ENCODE assay signal across 8 cellular contexts in genomic region chr15:80955571-80956452, GRCh38. TPM values are rescaled to one million over a fixed set of nuclear protein-coding genes. Genes with fewer than 3 reads are reported as not detected.
DNase-seq lines count a peak whose midpoint lies in the region; ATAC-seq and TF ChIP-seq lines count a peak whose summit lies in the region.
"Not testable (repeated sequence)": the region's sequence is repeated elsewhere in the genome, so short reads cannot be mapped to it uniquely, and the experiment has no call there.

No MANE protein-coding gene starts in this region.

- not testable (repeated sequence) for H3K27me3 ChIP-seq in naive thymus-derived CD4-positive, alpha-beta T cell (ENCODE audit: control insufficient read depth in 2 of 2, insufficient read depth in 2 of 2, low read length in 2 of 2)

- H3K27me3 Mint-ChIP-seq in activated B cell treated with CpG ODN at 0.5 μM for 24 hours; naive thymus-derived CD4-positive, alpha-beta T cell: not testable (repeated sequence)

- H3K36me3 ChIP-seq in naive thymus-derived CD4-positive, alpha-beta T cell (ENCODE audit: control insufficient read depth in 2 of 3, insufficient read depth in 3 of 3, low read length in 3 of 3): peaks cover 0 to 57% (median 3%) of the 10 kb centered on the region in 3 experiments

- not testable (repeated sequence) for TF ChIP-seq POLR2A in NB4 (IDR thresholded peaks at IDR 0.05; ENCODE audit: extremely low read depth, insufficient read length)

- POLR2A ChIA-PET in activated B cell treated with CpG ODN at 0.5 μM for 24 hours (lab: Charles Lee): interaction anchor here (0.7 kb wide), 1 partner anchor 64 kb away, joined by 4 read pairs; no protein-coding TSS in a partner anchor
- POLR2A ChIA-PET in naive thymus-derived CD4-positive, alpha-beta T cell (lab: Charles Lee): not testable (repeated sequence)

- H3K4me3 ChIP-seq in NB4 (ENCODE audit: low read depth, low read length); epithelial cell of proximal tubule (ENCODE audit: low read depth, low read length); naive thymus-derived CD4-positive, alpha-beta T cell (ENCODE audit: low read length): not testable (repeated sequence)

- not testable (repeated sequence) for TF ChIP-seq CTCF in AG09319 (IDR thresholded peaks at IDR 0.05; ENCODE audit: low read depth, low read length); NB4 (IDR thresholded peaks at IDR 0.05; ENCODE audit: low read depth, low read length); activated B cell treated with CpG ODN at 0.5 μM for 24 hours (IDR thresholded peaks at IDR 0.05); epithelial cell of proximal tubule (conservative IDR thresholded peaks at IDR 0.05; ENCODE audit: low read depth, low read length)

- intact Hi-C loops in activated B cell treated with CpG ODN at 0.5 μM for 24 hours (cut with micrococcal nuclease); naive thymus-derived CD4-positive, alpha-beta T cell (cut with micrococcal nuclease): not testable (repeated sequence)

- not testable (repeated sequence) for H3K4me1 Mint-ChIP-seq in activated B cell treated with CpG ODN at 0.5 μM for 24 hours
- peaks cover 0 to 14% (median 4%) of the 10 kb centered on the region in 7 donors for H3K4me1 Mint-ChIP-seq in naive thymus-derived CD4-positive, alpha-beta T cell

- ATAC-seq in GM19463 (IDR thresholded peaks at IDR 0.05; ENCODE audit: unreplicated experiment) (peak; percentile 82), activated B cell treated with CpG ODN at 0.5 μM for 24 hours (ENCODE audit: low read depth) (peak; percentile 89)
- peak; percentile 75 for ATAC-seq in naive thymus-derived CD4-positive, alpha-beta T cell

- DNase-seq in AG09319 (ENCODE audit: extremely low read depth, low read depth) (peak; percentile 54), NB4 (ENCODE audit: low read depth) (peak; percentile 92), epithelial cell of proximal tubule (ENCODE audit: low read depth) (peak; percentile 82)
- DNase-seq in activated B cell treated with CpG ODN at 0.5 μM for 24 hours: not testable (repeated sequence)
- peak; percentile 61 for DNase-seq in activated naive CD4-positive, alpha-beta T cell treated with Interleukin-2 at 50 U/mL for 16 hours
- DNase-seq in naive thymus-derived CD4-positive, alpha-beta T cell: peak in 1 of 9 donors; percentile 52
- DNase-seq in stimulated activated CD4-positive, alpha-beta T cell treated with anti-CD3 and anti-CD28 coated beads, TNF-alpha, amount 100 ng/mL, for 24 hours (ENCODE audit: low read depth in 3 of 3): peak; percentile 28 to 55 (median 46)

- H3K9me3 Mint-ChIP-seq in activated B cell treated with CpG ODN at 0.5 μM for 24 hours; naive thymus-derived CD4-positive, alpha-beta T cell: not testable (repeated sequence)

- CTCF ChIA-PET in activated B cell treated with CpG ODN at 0.5 μM for 24 hours (lab: Charles Lee): not testable (repeated sequence)
- CTCF ChIA-PET in naive thymus-derived CD4-positive, alpha-beta T cell (lab: Charles Lee): interaction anchor here (0.5 kb wide), 1 partner anchor 17 kb away, joined by 4 read pairs; no protein-coding TSS in a partner anchor

- peaks cover 41% of the 10 kb centered on the region for H3K36me3 Mint-ChIP-seq in activated B cell treated with CpG ODN at 0.5 μM for 24 hours (ENCODE audit: low read depth)
- peaks cover 18 to 74% (median 49%) of the 10 kb centered on the region in 5 donors for H3K36me3 Mint-ChIP-seq in naive thymus-derived CD4-positive, alpha-beta T cell

- not testable (repeated sequence) for H3K9me3 ChIP-seq in naive thymus-derived CD4-positive, alpha-beta T cell (ENCODE audit: control insufficient read depth in 2 of 3, low read length in 3 of 3)

- not testable (repeated sequence) for H3K27ac ChIP-seq in naive thymus-derived CD4-positive, alpha-beta T cell (ENCODE audit: low read depth, low read length)

- H3K27ac Mint-ChIP-seq in activated B cell treated with CpG ODN at 0.5 μM for 24 hours: not testable (repeated sequence)
- peak overlapping the region in 1 of 9 donors; percentile 46 for H3K27ac Mint-ChIP-seq in naive thymus-derived CD4-positive, alpha-beta T cell

- not testable (repeated sequence) for H3K4me3 Mint-ChIP-seq in activated B cell treated with CpG ODN at 0.5 μM for 24 hours; naive thymus-derived CD4-positive, alpha-beta T cell

- H3K4me1 ChIP-seq in naive thymus-derived CD4-positive, alpha-beta T cell (ENCODE audit: control insufficient read depth in 2 of 2, insufficient read depth in 2 of 2, low read length in 2 of 2): not testable (repeated sequence)

RNA-seq across cellular contexts. Expression of gene MESD, which starts 33.8 kb away (rescaled TPM):
- total RNA-seq in activated B cell treated with CpG ODN at 0.5 μM for 24 hours (21.4 and 23.8 TPM in 2 replicates), epithelial cell of proximal tubule (22.7 and 27.0 TPM in 2 replicates)
- total RNA-seq in naive thymus-derived CD4-positive, alpha-beta T cell: 10 to 100 TPM; 17.1 to 42.5 (median 38.3) TPM
- polyA plus RNA-seq in naive thymus-derived CD4-positive, alpha-beta T cell: 10 to 100 TPM; 20.7 to 29.3 TPM

RNA-seq across cellular contexts. Expression of gene TLNRD1, which starts 44.9 kb away (rescaled TPM):
- 25.7 TPM in 2 replicates for total RNA-seq in activated B cell treated with CpG ODN at 0.5 μM for 24 hours
- 44.3 and 45.4 TPM in 2 replicates for total RNA-seq in epithelial cell of proximal tubule
- 10 to 100 TPM; 11.5 to 33.0 (median 22.5) TPM for total RNA-seq in naive thymus-derived CD4-positive, alpha-beta T cell
- polyA plus RNA-seq in naive thymus-derived CD4-positive, alpha-beta T cell: 1 to 10 TPM; 2.2 to 4.8 TPM
